In genomic region chr12:111031956-111032919, GRCh38 we compare ENCODE assay signal across 1 cellular context.
TF ChIP-seq lines count a peak whose summit lies in the region.

No MANE protein-coding gene starts in this region.

TF ChIP-seq in H1, 55 proteins besides CTCF, POLR2A, EP300 and RAD21:
- no peak for TF ChIP-seq NANOG (IDR thresholded peaks at IDR 0.05; ENCODE audit: insufficient read depth, low read depth, low read length, poor library complexity, severe bottlenecking)
- no peak for TF ChIP-seq HDAC2 (IDR thresholded peaks at IDR 0.05; ENCODE audit: borderline replicate concordance in 1 of 2, low read depth in 2 of 2, low read length in 2 of 2)
- TF ChIP-seq BACH1 (IDR thresholded peaks at IDR 0.05; ENCODE audit: low read length): no peak
- TF ChIP-seq KDM1A (IDR thresholded peaks at IDR 0.05; ENCODE audit: borderline replicate concordance, low read length): no peak
- no peak for TF ChIP-seq RFX5 (IDR thresholded peaks at IDR 0.05; ENCODE audit: borderline replicate concordance, low read depth, low read length)
- no peak for TF ChIP-seq RNF2 (IDR thresholded peaks at IDR 0.05; ENCODE audit: borderline replicate concordance, low read depth, low read length, missing control alignments, poor library complexity, severe bottlenecking)
